2 cellular contexts compared by ENCODE assay signal in genomic region chr15:70266412-70267089, GRCh38.
TF ChIP-seq lines count a peak whose summit lies in the region.

No MANE protein-coding gene starts in this region.

TF ChIP-seq in HepG2, 621 proteins besides CTCF, POLR2A, EP300 and RAD21:
- no peak for TF ChIP-seq ZNF292 (CRISPR knock-in tag; IDR thresholded peaks at IDR 0.05; ENCODE audit: borderline replicate concordance, low read depth)
- TF ChIP-seq BORCS8-MEF2B (CRISPR knock-in tag; IDR thresholded peaks at IDR 0.05), result no peak
- TF ChIP-seq MED8 (CRISPR knock-in tag; IDR thresholded peaks at IDR 0.05; ENCODE audit: insufficient replicate concordance), result no peak
- TF ChIP-seq PAWR (CRISPR knock-in tag; IDR thresholded peaks at IDR 0.05; ENCODE audit: borderline replicate concordance), result no peak
- TF ChIP-seq ZNF687 (CRISPR knock-in tag; IDR thresholded peaks at IDR 0.05), result no peak
- TF ChIP-seq PLRG1 (conservative IDR thresholded peaks at IDR 0.05), result no peak
- no peak for TF ChIP-seq MIXL1 (CRISPR knock-in tag; IDR thresholded peaks at IDR 0.05)
- TF ChIP-seq JUNB (CRISPR knock-in tag; IDR thresholded peaks at IDR 0.05; ENCODE audit: borderline replicate concordance), result no peak
- TF ChIP-seq ARID5B (CRISPR knock-in tag; IDR thresholded peaks at IDR 0.05), result no peak
- TF ChIP-seq FOXP1 (IDR thresholded peaks at IDR 0.05), result no peak
- no peak for TF ChIP-seq FOXP1 (CRISPR knock-in tag; IDR thresholded peaks at IDR 0.05)
- TF ChIP-seq, protein P1, sequence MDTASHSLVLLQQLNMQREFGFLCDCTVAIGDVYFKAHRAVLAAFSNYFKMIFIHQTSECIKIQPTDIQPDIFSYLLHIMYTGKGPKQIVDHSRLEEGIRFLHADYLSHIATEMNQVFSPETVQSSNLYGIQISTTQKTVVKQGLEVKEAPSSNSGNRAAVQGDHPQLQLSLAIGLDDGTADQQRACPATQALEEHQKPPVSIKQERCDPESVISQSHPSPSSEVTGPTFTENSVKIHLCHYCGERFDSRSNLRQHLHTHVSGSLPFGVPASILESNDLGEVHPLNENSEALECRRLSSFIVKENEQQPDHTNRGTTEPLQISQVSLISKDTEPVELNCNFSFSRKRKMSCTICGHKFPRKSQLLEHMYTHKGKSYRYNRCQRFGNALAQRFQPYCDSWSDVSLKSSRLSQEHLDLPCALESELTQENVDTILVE (CRISPR knock-in tag; IDR thresholded peaks at IDR 0.05), result no peak
- TF ChIP-seq, protein P2, sequence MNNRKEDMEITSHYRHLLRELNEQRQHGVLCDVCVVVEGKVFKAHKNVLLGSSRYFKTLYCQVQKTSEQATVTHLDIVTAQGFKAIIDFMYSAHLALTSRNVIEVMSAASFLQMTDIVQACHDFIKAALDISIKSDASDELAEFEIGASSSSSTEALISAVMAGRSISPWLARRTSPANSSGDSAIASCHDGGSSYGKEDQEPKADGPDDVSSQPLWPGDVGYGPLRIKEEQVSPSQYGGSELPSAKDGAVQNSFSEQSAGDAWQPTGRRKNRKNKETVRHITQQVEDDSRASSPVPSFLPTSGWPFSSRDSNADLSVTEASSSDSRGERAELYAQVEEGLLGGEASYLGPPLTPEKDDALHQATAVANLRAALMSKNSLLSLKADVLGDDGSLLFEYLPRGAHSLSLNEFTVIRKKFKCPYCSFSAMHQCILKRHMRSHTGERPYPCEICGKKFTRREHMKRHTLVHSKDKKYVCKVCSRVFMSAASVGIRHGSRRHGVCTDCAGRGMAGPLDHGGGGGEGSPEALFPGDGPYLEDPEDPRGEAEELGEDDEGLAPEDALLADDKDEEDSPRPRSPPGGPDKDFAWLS (CRISPR knock-in tag; IDR thresholded peaks at IDR 0.05; ENCODE audit: borderline replicate concordance), result no peak
- TF ChIP-seq ZFP1 (CRISPR knock-in tag; IDR thresholded peaks at IDR 0.05), result no peak

TF ChIP-seq in K562, 482 proteins besides CTCF, POLR2A, EP300 and RAD21:
- no peak for TF ChIP-seq MEF2D (tag; conservative IDR thresholded peaks at IDR 0.05; ENCODE audit: low read depth)
- TF ChIP-seq CEBPB (tag; IDR thresholded peaks at IDR 0.05), result no peak
- TF ChIP-seq NFIC (IDR thresholded peaks at IDR 0.05), result peak; percentile 52
- no peak for TF ChIP-seq ZFP30 (CRISPR knock-in tag; IDR thresholded peaks at IDR 0.05; ENCODE audit: borderline replicate concordance)
- TF ChIP-seq POLR3A (IDR thresholded peaks at IDR 0.05; ENCODE audit: borderline replicate concordance, extremely low read depth, insufficient read depth, insufficient read length), result no peak
- TF ChIP-seq NCOA2 (IDR thresholded peaks at IDR 0.05; ENCODE audit: partially characterized antibody in 2 of 2), result no peak
- TF ChIP-seq MECOM (CRISPR knock-in tag; IDR thresholded peaks at IDR 0.05), result no peak
- peak; percentile 39; the same call in 1 of the 2 replicates for TF ChIP-seq BHLHE40 (IDR thresholded peaks at IDR 0.05; ENCODE audit: low read length)
- TF ChIP-seq PTRF (tag; IDR thresholded peaks at IDR 0.05), result no peak
- TF ChIP-seq NCOA1 (IDR thresholded peaks at IDR 0.05; ENCODE audit: low read depth), result no peak
- TF ChIP-seq, protein P3, sequence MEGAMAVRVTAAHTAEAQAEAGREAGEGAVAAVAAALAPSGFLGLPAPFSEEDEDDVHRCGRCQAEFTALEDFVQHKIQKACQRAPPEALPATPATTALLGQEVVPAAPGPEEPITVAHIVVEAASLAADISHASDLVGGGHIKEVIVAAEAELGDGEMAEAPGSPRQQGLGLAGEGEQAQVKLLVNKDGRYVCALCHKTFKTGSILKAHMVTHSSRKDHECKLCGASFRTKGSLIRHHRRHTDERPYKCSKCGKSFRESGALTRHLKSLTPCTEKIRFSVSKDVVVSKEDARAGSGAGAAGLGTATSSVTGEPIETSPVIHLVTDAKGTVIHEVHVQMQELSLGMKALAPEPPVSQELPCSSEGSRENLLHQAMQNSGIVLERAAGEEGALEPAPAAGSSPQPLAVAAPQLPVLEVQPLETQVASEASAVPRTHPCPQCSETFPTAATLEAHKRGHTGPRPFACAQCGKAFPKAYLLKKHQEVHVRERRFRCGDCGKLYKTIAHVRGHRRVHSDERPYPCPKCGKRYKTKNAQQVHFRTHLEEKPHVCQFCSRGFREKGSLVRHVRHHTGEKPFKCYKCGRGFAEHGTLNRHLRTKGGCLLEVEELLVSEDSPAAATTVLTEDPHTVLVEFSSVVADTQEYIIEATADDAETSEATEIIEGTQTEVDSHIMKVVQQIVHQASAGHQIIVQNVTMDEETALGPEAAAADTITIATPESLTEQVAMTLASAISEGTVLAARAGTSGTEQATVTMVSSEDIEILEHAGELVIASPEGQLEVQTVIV (CRISPR knock-in tag; IDR thresholded peaks at IDR 0.05; ENCODE audit: borderline replicate concordance), result no peak
- TF ChIP-seq NFXL1 (CRISPR knock-in tag; IDR thresholded peaks at IDR 0.05), result no peak
TF ChIP-seq in K562: peak in this region for 2.
